Comparison of ENCODE assay signal across 9 cellular contexts in genomic region chr9:94805585-94805984, GRCh38.
A peak's percentile ranks its signal among the peaks of the same experiment; 100 is the strongest.
DNase-seq lines count a peak whose midpoint lies in the region; ATAC-seq and TF ChIP-seq lines count a peak whose summit lies in the region.
"Had no signal": no experiment of that assay in that cellular context is flagged by ENCODE, and none has a peak within 500 bp of the region (broad histone marks: within the 10 kb centered on the region; RNA-seq: fewer than 3 reads in every experiment).

No MANE protein-coding gene starts in this region.

- intact Hi-C loops in dorsolateral prefrontal cortex (cut with DNase I), result no loop called here

- POLR2A ChIA-PET in BJ (lab: Charles Lee), result interaction anchor here (0.7 kb wide), 1 partner anchor 65 kb away, joined by 5 read pairs; no protein-coding TSS in a partner anchor

- ATAC-seq in HG03442 (IDR thresholded peaks at IDR 0.05; ENCODE audit: unreplicated experiment), result no peak

- CTCF ChIA-PET in BJ (lab: Yijun Ruan, JAX), result interaction anchor here (0.6 to 1.9 kb wide), 3 partner anchors 10 to 66 kb away, joined by 3 to 5 read pairs (median 3); no protein-coding TSS in a partner anchor

- H3K27me3 Mint-ChIP-seq in nephron progenitor cell (ENCODE audit: low read depth, poor library complexity), result no peaks in the 10 kb centered on the region

- TF ChIP-seq CTCF in BJ (IDR thresholded peaks at IDR 0.05; ENCODE audit: insufficient read depth, low read depth, low read length) (no peak), dorsolateral prefrontal cortex (IDR thresholded peaks at IDR 0.05 in 54 of 56, conservative IDR thresholded peaks at IDR 0.05 in 2 of 56; ENCODE audit: low read depth in 1 of 56, partially characterized antibody in 56 of 56) (no peak), nephron progenitor cell (IDR thresholded peaks at IDR 0.05) (no peak)

- H3K36me3 ChIP-seq in BJ (ENCODE audit: control insufficient read depth, insufficient read depth, low read length), result 0 out of 2 replicates have a peak, but pooled peaks cover 2% of the 10 kb centered on the region
- H3K36me3 ChIP-seq: SJCRH30 had no signal

- H3K4me3 ChIP-seq in BJ (ENCODE audit: low read depth, low read length) (no peak overlapping the region), dorsolateral prefrontal cortex (peak overlapping the region in 13 of 59 donors; percentile 4 to 33 (median 15))
- H3K4me3 ChIP-seq: SJCRH30 had no signal

- DNase-seq in BJ (ENCODE audit: low read depth), result peak; percentile 96
- peak; percentile 78 for DNase-seq in NCI-H1436 treated with DMSO at 0.1 percent for 48 hours (lab: John Stamatoyannopoulos, UW)
- no peak for DNase-seq in dorsolateral prefrontal cortex
- DNase-seq in nephron progenitor cell, result no peak
- DNase-seq in activated T-cell treated with anti-CD3 and anti-CD28 coated beads, Interleukin-2, amount 50 U/mL, for 1 hour, result no peak
- no peak for DNase-seq in DMS53 (lab: John Stamatoyannopoulos, UW)
- no peak for DNase-seq in NCI-H146 treated with DMSO at 0.1 percent for 48 hours (lab: John Stamatoyannopoulos, UW; ENCODE audit: unreplicated experiment)

- no peak overlapping the region for H3K4me3 Mint-ChIP-seq in nephron progenitor cell

- peak overlapping the region in 46 of 59 donors; percentile 0 to 76 (median 50) for H3K27ac ChIP-seq in dorsolateral prefrontal cortex

- H3K27me3 ChIP-seq in BJ (ENCODE audit: control insufficient read depth, insufficient read depth, low read length), result no peaks in the 10 kb centered on the region
- no peaks in the 10 kb centered on the region for H3K27me3 ChIP-seq in dorsolateral prefrontal cortex
- H3K27me3 ChIP-seq: SJCRH30 had no signal

- H3K27ac Mint-ChIP-seq in nephron progenitor cell, result peak overlapping the region; percentile 84

- peaks cover 31% of the 10 kb centered on the region for H3K36me3 Mint-ChIP-seq in nephron progenitor cell (ENCODE audit: low read depth)

- H3K4me1 Mint-ChIP-seq in nephron progenitor cell, result peaks cover 69% of the 10 kb centered on the region

- no peaks in the 10 kb centered on the region for H3K9me3 Mint-ChIP-seq in nephron progenitor cell

Comparison
In these comparisons a context has a peak if more than half of its experiments do, and no peak if none do; other contexts are left out.
1. DNase-seq: peak in BJ (single experiment) and NCI-H1436 treated with DMSO at 0.1 percent for 48 hours (single experiment); none in dorsolateral prefrontal cortex (0 of 10), nephron progenitor cell (single experiment), activated T-cell treated with anti-CD3 and anti-CD28 coated beads, Interleukin-2, amount 50 U/mL, for 1 hour (single experiment), DMS53 (single experiment) and NCI-H146 treated with DMSO at 0.1 percent for 48 hours (single experiment).